2 cellular contexts compared by ENCODE assay signal in the genomic region with DNA sequence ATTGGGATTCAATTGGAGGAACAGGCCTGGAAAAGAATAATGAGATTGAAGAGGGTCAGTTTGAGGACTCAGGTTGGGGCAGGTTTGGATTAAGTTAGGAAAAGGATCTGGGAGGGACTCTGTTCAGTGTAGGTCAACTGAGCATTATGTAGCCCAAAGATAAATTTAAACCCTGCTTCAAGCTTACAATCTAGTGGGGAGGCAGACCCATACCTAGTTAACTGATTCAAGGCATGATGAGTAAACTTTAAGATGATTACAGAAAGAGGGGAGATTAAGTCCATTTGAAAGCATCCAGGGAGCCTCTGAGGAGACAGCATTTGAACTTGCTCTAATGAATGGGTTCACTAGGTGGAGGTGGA.
TF ChIP-seq lines count a peak whose summit lies in the region.

No MANE protein-coding gene starts in this region.

TF ChIP-seq in SK-N-SH, 30 proteins besides CTCF, POLR2A, EP300 and RAD21 (continued from another document):
- TF ChIP-seq, protein P1, sequence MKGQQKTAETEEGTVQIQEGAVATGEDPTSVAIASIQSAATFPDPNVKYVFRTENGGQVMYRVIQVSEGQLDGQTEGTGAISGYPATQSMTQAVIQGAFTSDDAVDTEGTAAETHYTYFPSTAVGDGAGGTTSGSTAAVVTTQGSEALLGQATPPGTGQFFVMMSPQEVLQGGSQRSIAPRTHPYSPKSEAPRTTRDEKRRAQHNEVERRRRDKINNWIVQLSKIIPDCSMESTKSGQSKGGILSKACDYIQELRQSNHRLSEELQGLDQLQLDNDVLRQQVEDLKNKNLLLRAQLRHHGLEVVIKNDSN (IDR thresholded peaks at IDR 0.05; ENCODE audit: borderline replicate concordance, low read depth) = no peak
- TF ChIP-seq RCOR1 (IDR thresholded peaks at IDR 0.05; ENCODE audit: low read length) (no peak), MXI1 (IDR thresholded peaks at IDR 0.05; ENCODE audit: low read depth, low read length) (no peak), FOXM1 (IDR thresholded peaks at IDR 0.05; ENCODE audit: low read depth) (no peak), JUND (IDR thresholded peaks at IDR 0.05) (no peak), FOSL2 (IDR thresholded peaks at IDR 0.05; ENCODE audit: borderline replicate concordance, low read depth) (no peak), MEF2A (IDR thresholded peaks at IDR 0.05; ENCODE audit: borderline replicate concordance, low read depth) (no peak), NRF1 (IDR thresholded peaks at IDR 0.05; ENCODE audit: low read depth, low read length) (no peak), GATA2 (CRISPR knock-in tag; IDR thresholded peaks at IDR 0.05) (no peak)
TF ChIP-seq in SK-N-SH: peak in this region for 0.

TF ChIP-seq in SK-N-SH treated with all-trans-retinoic acid at 6 μM for 48 hours, 23 proteins besides CTCF, POLR2A, EP300 and RAD21:
- TF ChIP-seq, protein P2, sequence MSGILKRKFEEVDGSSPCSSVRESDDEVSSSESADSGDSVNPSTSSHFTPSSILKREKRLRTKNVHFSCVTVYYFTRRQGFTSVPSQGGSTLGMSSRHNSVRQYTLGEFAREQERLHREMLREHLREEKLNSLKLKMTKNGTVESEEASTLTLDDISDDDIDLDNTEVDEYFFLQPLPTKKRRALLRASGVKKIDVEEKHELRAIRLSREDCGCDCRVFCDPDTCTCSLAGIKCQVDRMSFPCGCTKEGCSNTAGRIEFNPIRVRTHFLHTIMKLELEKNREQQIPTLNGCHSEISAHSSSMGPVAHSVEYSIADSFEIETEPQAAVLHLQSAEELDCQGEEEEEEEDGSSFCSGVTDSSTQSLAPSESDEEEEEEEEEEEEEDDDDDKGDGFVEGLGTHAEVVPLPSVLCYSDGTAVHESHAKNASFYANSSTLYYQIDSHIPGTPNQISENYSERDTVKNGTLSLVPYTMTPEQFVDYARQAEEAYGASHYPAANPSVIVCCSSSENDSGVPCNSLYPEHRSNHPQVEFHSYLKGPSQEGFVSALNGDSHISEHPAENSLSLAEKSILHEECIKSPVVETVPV (CRISPR knock-in tag; IDR thresholded peaks at IDR 0.05) = no peak
- no peak for TF ChIP-seq TCF4 (CRISPR knock-in tag; IDR thresholded peaks at IDR 0.05; ENCODE audit: borderline replicate concordance)
- no peak for TF ChIP-seq PATZ1 (CRISPR knock-in tag; IDR thresholded peaks at IDR 0.05; ENCODE audit: borderline replicate concordance)
- no peak for TF ChIP-seq CREB5 (CRISPR knock-in tag; IDR thresholded peaks at IDR 0.05; ENCODE audit: low read depth)
- TF ChIP-seq ZFP30 (CRISPR knock-in tag; IDR thresholded peaks at IDR 0.05) = no peak
- TF ChIP-seq ZFP3 (CRISPR knock-in tag; IDR thresholded peaks at IDR 0.05) = no peak
- no peak for TF ChIP-seq ESRRG (CRISPR knock-in tag; IDR thresholded peaks at IDR 0.05)
- TF ChIP-seq CSDC2 (CRISPR knock-in tag; IDR thresholded peaks at IDR 0.05) = no peak
- TF ChIP-seq SNAI2 (CRISPR knock-in tag; IDR thresholded peaks at IDR 0.05) = no peak
- no peak for TF ChIP-seq ZC3H10 (CRISPR knock-in tag; IDR thresholded peaks at IDR 0.05)
- TF ChIP-seq BACH2 (CRISPR knock-in tag; IDR thresholded peaks at IDR 0.05; ENCODE audit: borderline replicate concordance) = no peak
- no peak for TF ChIP-seq PPARA (CRISPR knock-in tag; IDR thresholded peaks at IDR 0.05; ENCODE audit: borderline replicate concordance)
